Comparison of ENCODE assay signal across 8 cellular contexts in genomic region chr10:112183329-112184051, GRCh38. TPM values are rescaled to one million over a fixed set of nuclear protein-coding genes. Genes with fewer than 3 reads are reported as not detected.
DNase-seq lines count a peak whose midpoint lies in the region; ATAC-seq, FAIRE-seq and TF ChIP-seq lines count a peak whose summit lies in the region.

Gene GPAM, minus strand, starts transcription at chr10:112183765. Its CDS starts 1,981 bp downstream, at chr10:112181784.

- no peak for TF ChIP-seq CTCF in WI38 (IDR thresholded peaks at IDR 0.05; ENCODE audit: low read depth, low read length)
- no peak for TF ChIP-seq CTCF in bronchial epithelial cell (IDR thresholded peaks at IDR 0.05; ENCODE audit: insufficient read depth, low read length, severe bottlenecking)

- no peaks in the 10 kb centered on the region for H3K36me3 ChIP-seq in bronchial epithelial cell (ENCODE audit: control insufficient read depth, insufficient read depth, low read length)

- peak within 1 kb of the TSS; percentile 88 to 96 (median 96) for H3K4me3 Mint-ChIP-seq in immature natural killer cell

- peaks cover 20 to 40% of the 10 kb centered on the region in 2 donors for H3K4me1 Mint-ChIP-seq in immature natural killer cell

- peaks cover 6 to 12% (median 11%) of the 10 kb centered on the region in 3 donors for H3K27me3 Mint-ChIP-seq in immature natural killer cell (ENCODE audit: low read depth in 3 of 3)

- peak; percentile 75 for DNase-seq in A172 (ENCODE audit: low spot score)
- DNase-seq in NCI-H2171 treated with DMSO at 0.1 percent for 48 hours (lab: John Stamatoyannopoulos, UW): peak; percentile 75
- DNase-seq in bronchial epithelial cell (ENCODE audit: low read depth): peak; percentile 72
- DNase-seq in immature natural killer cell: peak; percentile 96
- DNase-seq in smooth muscle cell of the brain vasculature (ENCODE audit: low read depth, low spot score): peak; percentile 78

- FAIRE-seq in bronchial epithelial cell (lab: Jason Lieb, UNC): no peak

- H3K9me3 Mint-ChIP-seq in immature natural killer cell: peaks cover 0 to 2% (median 0%) of the 10 kb centered on the region in 6 donors

- peak; percentile 92 for ATAC-seq in GM18520 (IDR thresholded peaks at IDR 0.05; ENCODE audit: unreplicated experiment)
- ATAC-seq in HG03060 (IDR thresholded peaks at IDR 0.05; ENCODE audit: low read depth, unreplicated experiment): peak; percentile 80

- peak within 1 kb of the TSS; percentile 91 to 98 (median 96) for H3K27ac Mint-ChIP-seq in immature natural killer cell

- no peaks in the 10 kb centered on the region for H3K27me3 ChIP-seq in bronchial epithelial cell (ENCODE audit: control insufficient read depth, insufficient read depth, low read length)

- peak within 1 kb of the TSS; percentile 95 for H3K4me3 ChIP-seq in WI38 (ENCODE audit: low read depth, low read length)
- H3K4me3 ChIP-seq in bronchial epithelial cell (ENCODE audit: low read depth, low read length): peak within 1 kb of the TSS; percentile 75

- H3K36me3 Mint-ChIP-seq in immature natural killer cell: peaks cover 0 to 17% (median 7%) of the 10 kb centered on the region in 3 donors

RNA-seq across cellular contexts. Expression of gene GPAM, which starts in this region (rescaled TPM):
- total RNA-seq in A172 (2014; rRNA removed; shearing (Covaris generic)): 12.0 and 12.5 TPM in 2 replicates
- 9.2 and 10.4 TPM in 2 replicates for total RNA-seq in bronchial epithelial cell
- 1 to 10 TPM in 1 of 3 donors, under 1 TPM in 1, not detected in 1; 0.97 to 2.0 TPM for polyA plus RNA-seq in immature natural killer cell

Comparison
In these comparisons a context has a peak if more than half of its experiments do, and no peak if none do; other contexts are left out.
1. Peak in every context shown above with its lines: DNase-seq, ATAC-seq and H3K4me3 ChIP-seq.